In the genomic region with DNA sequence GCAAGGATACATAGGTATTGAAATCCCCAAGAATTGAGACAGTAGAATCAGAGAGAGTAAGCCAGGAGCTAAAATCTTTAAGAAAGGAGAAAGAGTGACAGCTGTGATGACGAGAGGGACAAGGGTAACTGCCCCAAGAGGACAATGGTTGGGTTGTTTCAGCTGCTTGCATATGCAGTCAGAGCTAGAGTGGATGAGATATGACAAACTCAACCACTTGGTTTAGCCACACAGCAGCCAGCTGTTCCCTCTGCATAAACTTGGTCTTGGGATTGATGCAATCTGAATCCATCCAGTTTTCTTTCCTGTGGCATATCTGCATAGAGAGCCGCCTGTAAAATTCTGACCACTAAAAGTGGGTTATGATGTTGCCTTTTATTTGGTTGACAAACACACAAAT, we compare ENCODE assay signal across 26 cellular contexts.
"Had no signal": no experiment of that assay in that cellular context is flagged by ENCODE, and none has a peak within 500 bp of the region (broad histone marks: within the 10 kb centered on the region; RNA-seq: fewer than 3 reads in every experiment).

No MANE protein-coding gene starts in this region.

- H3K4me1 ChIP-seq: left lung, lower lobe of right lung, right atrium auricular region, right lobe of liver, stomach, testis, thyroid gland, transverse colon, upper lobe of left lung had no signal

- H3K4me3 ChIP-seq: left lung, lower lobe of right lung, ovary, right atrium auricular region, right lobe of liver, skin epidermis, stomach, testis, thyroid gland, transverse colon, upper lobe of left lung had no signal

- H3K9me3 ChIP-seq: lower lobe of right lung, ovary, right lobe of liver, stomach, testis, thyroid gland, transverse colon, upper lobe of left lung had no signal

- H3K36me3 ChIP-seq: left lung, lower lobe of right lung, ovary, right atrium auricular region, right lobe of liver, stomach, thyroid gland, transverse colon, upper lobe of left lung had no signal

- FAIRE-seq: islet of Langerhans, kidney had no signal

- H3K27me3 ChIP-seq: left lung, ovary, right atrium auricular region, right lobe of liver, stomach, testis, thyroid gland, transverse colon, upper lobe of left lung had no signal

- H3K27ac ChIP-seq: left lung, lower lobe of right lung, ovary, right atrium auricular region, right lobe of liver, skin epidermis, stomach, testis, thyroid gland, transverse colon, upper lobe of left lung had no signal

- DNase-seq: hypothalamus; immature natural killer cell; kidney; left colon; left lung; lower lobe of right lung; mammary epithelial cell; mesenchymal stem cell; naive thymus-derived CD4-positive, alpha-beta T cell; ovary; right lobe of liver; stimulated activated CD4-positive, alpha-beta T cell treated with anti-CD3 and anti-CD28 coated beads, Interleukin-12 subunit alpha, Interleukin-12 subunit beta, amount 100 ng/mL, for 4 hours; stimulated activated CD4-positive, alpha-beta T cell treated with anti-CD3 and anti-CD28 coated beads, Interleukin-15, amount 100 ng/mL, for 24 hours; stimulated activated CD4-positive, alpha-beta T cell treated with anti-CD3 and anti-CD28 coated beads, Interleukin-2, amount 100 ng/mL, for 24 hours; stimulated activated CD4-positive, alpha-beta T cell treated with anti-CD3 and anti-CD28 coated beads, Interleukin-4, amount 100 ng/mL, for 1 hour; stimulated activated naive B cell treated with anti-CD40 and anti-IgM and Interleukin-4, amounts not matched to agents 10 μg/mL and 1 μg/mL and 100 μg/mL, for 72 hours; stimulated activated naive CD8-positive, alpha-beta T cell treated with anti-CD3 and anti-CD28 coated beads, Interleukin-15, Interleukin-2, amounts not matched to agents 100 U/mL and 50 U/mL, for 24 hours; stomach; testis; thyroid gland; transverse colon; upper lobe of left lung had no signal

- ATAC-seq: left colon; left lung; lower lobe of right lung; naive thymus-derived CD4-positive, alpha-beta T cell; natural killer cell treated with Interleukin-12 subunit alpha and Interleukin-12 subunit beta and Interleukin-15 and Interleukin-18, amount 100 ng/mL, for 72 hours; right lobe of liver; stimulated activated naive B cell treated with anti-CD40 and anti-IgM and Interleukin-4, amounts not matched to agents 10 μg/mL and 1 μg/mL and 100 μg/mL, for 72 hours; stimulated activated naive CD8-positive, alpha-beta T cell treated with anti-CD3 and anti-CD28 coated beads, Interleukin-15, Interleukin-2, amounts not matched to agents 100 U/mL and 50 U/mL, for 24 hours had no signal
